1 cellular context compared by ENCODE assay signal in the genomic region with DNA sequence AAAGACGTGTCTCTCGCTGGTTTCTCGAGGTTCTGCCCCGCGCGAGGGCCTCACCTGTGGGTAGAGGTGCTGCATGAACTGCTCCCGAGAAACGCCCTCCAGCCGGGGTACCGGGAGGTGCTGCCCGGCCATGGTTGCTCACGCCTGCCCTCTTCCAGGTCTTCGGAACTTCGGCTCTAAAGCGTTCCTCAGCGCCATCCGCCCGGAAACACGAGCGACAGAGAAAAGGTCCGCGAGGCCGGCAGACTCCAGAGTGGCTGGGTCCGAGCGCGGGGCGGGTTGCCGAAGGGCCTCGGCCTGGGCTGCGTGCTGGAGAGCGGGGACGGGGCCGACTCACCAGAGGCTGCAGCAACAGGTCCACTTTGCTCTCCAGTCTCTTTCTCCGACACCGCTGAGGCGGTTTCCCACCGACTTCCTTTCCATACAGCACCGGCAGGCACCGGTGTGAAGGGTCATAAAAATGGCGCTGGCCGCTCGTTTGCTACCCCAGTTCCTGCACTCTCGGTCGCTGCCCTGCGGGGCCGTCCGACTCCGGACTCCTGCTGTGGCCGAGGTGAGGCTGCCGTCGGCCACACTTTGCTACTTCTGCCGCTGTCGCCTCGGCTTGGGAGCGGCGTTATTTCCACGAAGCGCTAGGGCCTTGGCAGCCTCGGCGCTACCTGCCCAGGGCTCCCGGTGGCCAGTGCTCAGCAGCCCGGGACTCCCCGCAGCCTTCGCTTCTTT.
TF ChIP-seq lines count a peak whose summit lies in the region.

Gene MAIP1, plus strand, starts transcription at position 244 of the 723 bp plus-strand sequence. Its CDS starts 217 bp downstream, at position 461.
A gene with protein sequence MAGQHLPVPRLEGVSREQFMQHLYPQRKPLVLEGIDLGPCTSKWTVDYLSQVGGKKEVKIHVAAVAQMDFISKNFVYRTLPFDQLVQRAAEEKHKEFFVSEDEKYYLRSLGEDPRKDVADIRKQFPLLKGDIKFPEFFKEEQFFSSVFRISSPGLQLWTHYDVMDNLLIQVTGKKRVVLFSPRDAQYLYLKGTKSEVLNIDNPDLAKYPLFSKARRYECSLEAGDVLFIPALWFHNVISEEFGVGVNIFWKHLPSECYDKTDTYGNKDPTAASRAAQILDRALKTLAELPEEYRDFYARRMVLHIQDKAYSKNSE (minus strand): TSS at position 153 of the 723 bp plus-strand sequence. CDS start 21 bp downstream, at position 132.

TF ChIP-seq in WTC11, 78 proteins besides CTCF, POLR2A, EP300 and RAD21 (continued from another document and continues in another):
- no peak; the same call in 1 of the 2 replicates for TF ChIP-seq ZNF281 (CRISPR knock-in tag; IDR thresholded peaks at IDR 0.05)
- TF ChIP-seq ATF2 (CRISPR knock-in tag; IDR thresholded peaks at IDR 0.05; ENCODE audit: borderline replicate concordance, low read depth) = no peak
- TF ChIP-seq CBFB (CRISPR knock-in tag; IDR thresholded peaks at IDR 0.05; ENCODE audit: low read depth) = peak; percentile 26; the same call in 1 of the 2 replicates
- no peak for TF ChIP-seq SMAD4 (CRISPR knock-in tag; IDR thresholded peaks at IDR 0.05)
- no peak for TF ChIP-seq GTF2I (CRISPR knock-in tag; conservative IDR thresholded peaks at IDR 0.05)
- TF ChIP-seq MLX (CRISPR knock-in tag; IDR thresholded peaks at IDR 0.05) = no peak
- peak; percentile 52 for TF ChIP-seq FOXK1 (CRISPR knock-in tag; IDR thresholded peaks at IDR 0.05)
- peak; percentile 14; the same call in 1 of the 2 replicates for TF ChIP-seq HMGA2 (CRISPR knock-in tag; IDR thresholded peaks at IDR 0.05)
- TF ChIP-seq, protein P1, sequence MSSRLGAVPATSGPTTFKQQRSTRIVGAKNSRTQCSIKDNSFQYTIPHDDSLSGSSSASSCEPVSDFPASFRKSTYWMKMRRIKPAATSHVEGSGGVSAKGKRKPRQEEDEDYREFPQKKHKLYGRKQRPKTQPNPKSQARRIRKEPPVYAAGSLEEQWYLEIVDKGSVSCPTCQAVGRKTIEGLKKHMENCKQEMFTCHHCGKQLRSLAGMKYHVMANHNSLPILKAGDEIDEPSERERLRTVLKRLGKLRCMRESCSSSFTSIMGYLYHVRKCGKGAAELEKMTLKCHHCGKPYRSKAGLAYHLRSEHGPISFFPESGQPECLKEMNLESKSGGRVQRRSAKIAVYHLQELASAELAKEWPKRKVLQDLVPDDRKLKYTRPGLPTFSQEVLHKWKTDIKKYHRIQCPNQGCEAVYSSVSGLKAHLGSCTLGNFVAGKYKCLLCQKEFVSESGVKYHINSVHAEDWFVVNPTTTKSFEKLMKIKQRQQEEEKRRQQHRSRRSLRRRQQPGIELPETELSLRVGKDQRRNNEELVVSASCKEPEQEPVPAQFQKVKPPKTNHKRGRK (CRISPR knock-in tag; IDR thresholded peaks at IDR 0.05; ENCODE audit: borderline replicate concordance) = no peak
- no peak for TF ChIP-seq ZNF416 (CRISPR knock-in tag; IDR thresholded peaks at IDR 0.05)
- TF ChIP-seq NR3C1 (CRISPR knock-in tag; conservative IDR thresholded peaks at IDR 0.05; ENCODE audit: low read depth) = no peak
- 0 out of 2 replicates have a peak, but pooled peaks have one; percentile 21 for TF ChIP-seq TP53 (CRISPR knock-in tag; IDR thresholded peaks at IDR 0.05)
- TF ChIP-seq, protein P2, sequence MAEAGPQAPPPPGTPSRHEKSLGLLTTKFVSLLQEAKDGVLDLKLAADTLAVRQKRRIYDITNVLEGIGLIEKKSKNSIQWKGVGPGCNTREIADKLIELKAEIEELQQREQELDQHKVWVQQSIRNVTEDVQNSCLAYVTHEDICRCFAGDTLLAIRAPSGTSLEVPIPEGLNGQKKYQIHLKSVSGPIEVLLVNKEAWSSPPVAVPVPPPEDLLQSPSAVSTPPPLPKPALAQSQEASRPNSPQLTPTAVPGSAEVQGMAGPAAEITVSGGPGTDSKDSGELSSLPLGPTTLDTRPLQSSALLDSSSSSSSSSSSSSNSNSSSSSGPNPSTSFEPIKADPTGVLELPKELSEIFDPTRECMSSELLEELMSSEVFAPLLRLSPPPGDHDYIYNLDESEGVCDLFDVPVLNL (CRISPR knock-in tag; IDR thresholded peaks at IDR 0.05; ENCODE audit: borderline replicate concordance, low read depth) = no peak; the same call in 1 of the 2 replicates
- TF ChIP-seq ZNF532 (CRISPR knock-in tag; IDR thresholded peaks at IDR 0.05; ENCODE audit: borderline replicate concordance) = 0 out of 2 replicates have a peak, but pooled peaks have one; percentile 43
- no peak for TF ChIP-seq JAZF1 (CRISPR knock-in tag; IDR thresholded peaks at IDR 0.05)
- no peak for TF ChIP-seq OVOL2 (CRISPR knock-in tag; IDR thresholded peaks at IDR 0.05; ENCODE audit: borderline replicate concordance)
- 0 out of 2 replicates have a peak, but pooled peaks have one; percentile 9 for TF ChIP-seq ZBTB43 (CRISPR knock-in tag; IDR thresholded peaks at IDR 0.05)
- TF ChIP-seq, protein P3, sequence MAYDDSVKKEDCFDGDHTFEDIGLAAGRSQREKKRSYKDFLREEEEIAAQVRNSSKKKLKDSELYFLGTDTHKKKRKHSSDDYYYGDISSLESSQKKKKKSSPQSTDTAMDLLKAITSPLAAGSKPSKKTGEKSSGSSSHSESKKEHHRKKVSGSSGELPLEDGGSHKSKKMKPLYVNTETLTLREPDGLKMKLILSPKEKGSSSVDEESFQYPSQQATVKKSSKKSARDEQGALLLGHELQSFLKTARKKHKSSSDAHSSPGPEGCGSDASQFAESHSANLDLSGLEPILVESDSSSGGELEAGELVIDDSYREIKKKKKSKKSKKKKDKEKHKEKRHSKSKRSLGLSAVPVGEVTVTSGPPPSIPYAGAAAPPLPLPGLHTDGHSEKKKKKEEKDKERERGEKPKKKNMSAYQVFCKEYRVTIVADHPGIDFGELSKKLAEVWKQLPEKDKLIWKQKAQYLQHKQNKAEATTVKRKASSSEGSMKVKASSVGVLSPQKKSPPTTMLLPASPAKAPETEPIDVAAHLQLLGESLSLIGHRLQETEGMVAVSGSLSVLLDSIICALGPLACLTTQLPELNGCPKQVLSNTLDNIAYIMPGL (CRISPR knock-in tag; IDR thresholded peaks at IDR 0.05) = peak; percentile 89
- TF ChIP-seq ZNF671 (CRISPR knock-in tag; IDR thresholded peaks at IDR 0.05) = no peak
- no peak for TF ChIP-seq IRF2 (CRISPR knock-in tag; IDR thresholded peaks at IDR 0.05; ENCODE audit: borderline replicate concordance, low read depth)
- TF ChIP-seq STAT6 (CRISPR knock-in tag; conservative IDR thresholded peaks at IDR 0.05; ENCODE audit: low read depth) = 0 out of 2 replicates have a peak, but pooled peaks have one; percentile 18
- TF ChIP-seq ELF4 (CRISPR knock-in tag; IDR thresholded peaks at IDR 0.05; ENCODE audit: low read depth) = no peak
- peak; percentile 19 for TF ChIP-seq SP1 (CRISPR knock-in tag; conservative IDR thresholded peaks at IDR 0.05)
- TF ChIP-seq MXD4 (CRISPR knock-in tag; IDR thresholded peaks at IDR 0.05; ENCODE audit: borderline replicate concordance) = no peak
- no peak for TF ChIP-seq ZNF425 (CRISPR knock-in tag; conservative IDR thresholded peaks at IDR 0.05)
- no peak for TF ChIP-seq FOXJ3 (CRISPR knock-in tag; IDR thresholded peaks at IDR 0.05; ENCODE audit: borderline replicate concordance)
